16 cellular contexts compared by ENCODE assay signal in the genomic region with DNA sequence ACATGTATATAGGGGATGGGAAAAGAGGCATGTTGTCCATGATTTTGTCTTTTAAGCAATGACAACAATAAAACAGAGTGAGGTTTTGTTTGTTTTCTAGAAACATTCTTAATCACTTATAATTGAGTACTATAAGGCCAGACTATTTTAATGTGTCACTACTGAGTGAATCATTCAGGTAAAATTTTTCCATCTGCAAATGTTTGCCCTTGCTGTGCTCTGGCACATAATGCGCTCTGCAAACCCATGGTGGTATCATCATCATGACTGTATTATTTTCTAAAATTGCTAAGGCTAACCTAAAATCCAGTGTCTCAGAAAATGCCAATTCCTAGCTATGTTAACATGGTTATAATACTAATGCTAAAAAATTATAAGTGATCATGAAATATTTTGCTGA.
"Had no signal": no experiment of that assay in that cellular context is flagged by ENCODE, and none has a peak within 500 bp of the region (broad histone marks: within the 10 kb centered on the region; RNA-seq: fewer than 3 reads in every experiment).

No MANE protein-coding gene starts in this region.

- H3K4me1 Mint-ChIP-seq: immature natural killer cell had no signal

- H3K27me3 Mint-ChIP-seq: effector memory CD8-positive, alpha-beta T cell; type B pancreatic cell had no signal

- H3K4me3 Mint-ChIP-seq: effector memory CD8-positive, alpha-beta T cell; immature natural killer cell; nephron; type B pancreatic cell had no signal

- H3K9me3 Mint-ChIP-seq: effector memory CD8-positive, alpha-beta T cell; immature natural killer cell; nephron had no signal

- DNase-seq: effector memory CD8-positive, alpha-beta T cell; esophagus squamous epithelium; foreskin fibroblast; immature natural killer cell; left cardiac atrium; left ventricle myocardium superior; mesenchymal stem cell; midbrain; posterior cingulate gyrus; small intestine; stimulated activated CD4-positive, alpha-beta T cell treated with anti-CD3 and anti-CD28 coated beads, Interleukin-2, amount 100 ng/mL, for 48 hours; stimulated activated naive CD8-positive, alpha-beta T cell treated with anti-CD3 and anti-CD28 coated beads, Interleukin-15, Interleukin-2, amounts not matched to agents 100 U/mL and 50 U/mL, for 24 hours; thyroid gland; uterus had no signal
